ENCODE assay signal across 11 cellular contexts in genomic region chr1:39515417-39516086, GRCh38. TPM values are rescaled to one million over a fixed set of nuclear protein-coding genes. Genes with fewer than 3 reads are reported as not detected.
DNase-seq lines count a peak whose midpoint lies in the region; ATAC-seq and TF ChIP-seq lines count a peak whose summit lies in the region.
"Not testable (repeated sequence)": the region's sequence is repeated elsewhere in the genome, so short reads cannot be mapped to it uniquely, and the experiment has no call there.
"Had no signal": no experiment of that assay in that cellular context is flagged by ENCODE, and none has a peak within 500 bp of the region (broad histone marks: within the 10 kb centered on the region; RNA-seq: fewer than 3 reads in every experiment).

No MANE protein-coding gene starts in this region.

- H3K4me2 ChIP-seq in BLaER1: peak overlapping the region; percentile 48
- not testable (repeated sequence) for H3K4me2 ChIP-seq in mesenchymal stem cell (ENCODE audit: low read length, poor library complexity, severe bottlenecking)

- H3K18ac ChIP-seq in mesenchymal stem cell (ENCODE audit: low read depth in 1 of 2, low read length in 2 of 2): not testable (repeated sequence)

- peaks cover 21% of the 10 kb centered on the region for H3K27me3 ChIP-seq in BLaER1
- H3K27me3 ChIP-seq in RWPE2 (ENCODE audit: insufficient read depth, poor library complexity, severe bottlenecking); mesenchymal stem cell (ENCODE audit: control insufficient read depth in 1 of 2, insufficient read depth in 1 of 2, low read length in 2 of 2): not testable (repeated sequence)

- not testable (repeated sequence) for H2AFZ ChIP-seq in mesenchymal stem cell (ENCODE audit: low read depth, low read length)

- not testable (repeated sequence) for H3K27ac Mint-ChIP-seq in MCF 10A (ENCODE audit: low read depth, unreplicated experiment)

- intact Hi-C loops in MCF 10A (cut with micrococcal nuclease): not testable (repeated sequence)

- H3K27ac ChIP-seq in BLaER1; RWPE2 (ENCODE audit: poor library complexity, severe bottlenecking); mesenchymal stem cell (ENCODE audit: low read length, poor library complexity, severe bottlenecking): not testable (repeated sequence)

- H3K14ac ChIP-seq in mesenchymal stem cell (ENCODE audit: low read length in 2 of 2): not testable (repeated sequence)

- H3K79me1 ChIP-seq in mesenchymal stem cell (replicated peaks; ENCODE audit: low read length, poor library complexity, severe bottlenecking): not testable (repeated sequence)

- H2AK5ac ChIP-seq in mesenchymal stem cell (ENCODE audit: low read length, severe bottlenecking): not testable (repeated sequence)

- no CpG with 5 or more reads among the region's 50 CpGs for WGBS in mesenchymal stem cell

- H3K27me3 Mint-ChIP-seq in activated T-cell treated with anti-CD3 and anti-CD28 coated beads, Interleukin-2, amount 50 U/mL, for 4 hours (ENCODE audit: low read depth); MCF 10A (ENCODE audit: insufficient read depth, unreplicated experiment): not testable (repeated sequence)

- not testable (repeated sequence) for H2BK5ac ChIP-seq in mesenchymal stem cell (ENCODE audit: low read depth, low read length, poor library complexity, severe bottlenecking)

- not testable (repeated sequence) for H3K36me3 Mint-ChIP-seq in activated T-cell treated with anti-CD3 and anti-CD28 coated beads, Interleukin-2, amount 50 U/mL, for 4 hours (ENCODE audit: insufficient read depth); MCF 10A (ENCODE audit: insufficient read depth, unreplicated experiment)

- not testable (repeated sequence) for H4K20me1 ChIP-seq in BLaER1

- not testable (repeated sequence) for H3K4me3 ChIP-seq in BLaER1; RWPE2 (ENCODE audit: severe bottlenecking)
- peak overlapping the region in 1 of 2 experiments; percentile 56 for H3K4me3 ChIP-seq in mesenchymal stem cell (ENCODE audit: insufficient read depth in 1 of 2, low read depth in 1 of 2, low read length in 2 of 2)

- not testable (repeated sequence) for H2BK120ac ChIP-seq in mesenchymal stem cell (ENCODE audit: low read depth, low read length)

- POLR2A ChIA-PET in MCF 10A (lab: Yijun Ruan, JAX): not testable (repeated sequence)

- H3K9me3 Mint-ChIP-seq in activated T-cell treated with anti-CD3 and anti-CD28 coated beads, Interleukin-2, amount 50 U/mL, for 4 hours; MCF 10A (ENCODE audit: unreplicated experiment): not testable (repeated sequence)

- DNase-seq in RWPE2 (ENCODE audit: low spot score); MCF 10A (ENCODE audit: unreplicated experiment): not testable (repeated sequence)
- peak; percentile 23 for DNase-seq in activated T-cell treated with anti-CD3 and anti-CD28 coated beads, Interleukin-2, amount 50 U/mL, for 4 hours
- peak; percentile 26 for DNase-seq in foreskin melanocyte
- DNase-seq in mesenchymal stem cell: peak; percentile 24
- peak; percentile 19 for DNase-seq in stimulated activated CD4-positive, alpha-beta T cell treated with anti-CD3 and anti-CD28 coated beads, Interleukin-2, amount 100 ng/mL, for 4 hours (ENCODE audit: low read depth)

- H3K4me1 Mint-ChIP-seq in activated T-cell treated with anti-CD3 and anti-CD28 coated beads, Interleukin-2, amount 50 U/mL, for 4 hours (ENCODE audit: low read depth); MCF 10A (ENCODE audit: insufficient read depth, unreplicated experiment): not testable (repeated sequence)

- not testable (repeated sequence) for H3K36me3 ChIP-seq in BLaER1; RWPE2 (ENCODE audit: low read depth); mesenchymal stem cell (ENCODE audit: control insufficient read depth in 1 of 2, insufficient read depth in 2 of 2, low read depth in 1 of 2, low read length in 2 of 2)

- H4K8ac ChIP-seq in mesenchymal stem cell (ENCODE audit: low read length): not testable (repeated sequence)

- H3K4me3 Mint-ChIP-seq in activated T-cell treated with anti-CD3 and anti-CD28 coated beads, Interleukin-2, amount 50 U/mL, for 4 hours: peak overlapping the region; percentile 59
- H3K4me3 Mint-ChIP-seq in MCF 10A (ENCODE audit: unreplicated experiment): peak overlapping the region; percentile 66

- not testable (repeated sequence) for H3K23ac ChIP-seq in mesenchymal stem cell (ENCODE audit: low read length in 2 of 2)

- not testable (repeated sequence) for H3K4me1 ChIP-seq in BLaER1; RWPE2 (ENCODE audit: insufficient read depth, poor library complexity, severe bottlenecking); mesenchymal stem cell (ENCODE audit: control insufficient read depth, insufficient read depth, low read depth, low read length)

- ATAC-seq in GM21529 (IDR thresholded peaks at IDR 0.05; ENCODE audit: unreplicated experiment) (peak; percentile 47), RWPE2 (ENCODE audit: low read depth) (peak; percentile 65)
- ATAC-seq in activated T-cell treated with anti-CD3 and anti-CD28 coated beads, Interleukin-2, amount 50 U/mL, for 4 hours: peak; percentile 36 to 63

- H3K9ac ChIP-seq in BLaER1: not testable (repeated sequence)
- H3K9ac ChIP-seq in mesenchymal stem cell (ENCODE audit: low read length): peak overlapping the region; percentile 48

- not testable (repeated sequence) for BruUV-seq in MCF 10A (replicated peaks; lab: Mats Ljungman, UMichigan)

- H3K9me3 ChIP-seq in BLaER1; RWPE2 (ENCODE audit: severe bottlenecking); mesenchymal stem cell (ENCODE audit: control insufficient read depth, low read length): not testable (repeated sequence)

- not testable (repeated sequence) for H2BK12ac ChIP-seq in mesenchymal stem cell (ENCODE audit: low read length in 2 of 2)

- TF ChIP-seq CTCF in RWPE2 (IDR thresholded peaks at IDR 0.05; ENCODE audit: poor library complexity, severe bottlenecking); MCF 10A (IDR thresholded peaks at IDR 0.05; ENCODE audit: unreplicated experiment): not testable (repeated sequence)

- not testable (repeated sequence) for H3K4ac ChIP-seq in mesenchymal stem cell (ENCODE audit: low read depth in 1 of 2, low read length in 2 of 2)

- H2BK15ac ChIP-seq in mesenchymal stem cell (ENCODE audit: low read depth, poor library complexity, severe bottlenecking): not testable (repeated sequence)

- CTCF ChIA-PET in MCF 10A (lab: Yijun Ruan, JAX): not testable (repeated sequence)

- not testable (repeated sequence) for H4K91ac ChIP-seq in mesenchymal stem cell (ENCODE audit: low read length)

RNA-seq across cellular contexts. Expression of gene BMP8A, which starts 24.1 kb away (rescaled TPM):
- under 1 TPM in 2 of 3 donors, not detected in 1; 0.21 to 0.27 TPM for total RNA-seq in activated T-cell treated with anti-CD3 and anti-CD28 coated beads, Interleukin-2, amount 50 U/mL, for 4 hours
- total RNA-seq in MCF 10A (2022): not detected in 2 replicates
- not detected for polyA plus RNA-seq in mesenchymal stem cell (2013, experiment 1 of 2)
- polyA plus RNA-seq in mesenchymal stem cell (2013, experiment 2 of 2): not detected
- total RNA-seq: aorta; T-helper 1 cell treated with Interleukin-12 subunit alpha and Interleukin-12 subunit beta and Interleukin-4 antibody, amounts not matched to agents 30 ng/mL and 1 ng/mL, for 36 hours had no signal
- polyA plus RNA-seq: aorta, neural cell had no signal
